8 cellular contexts compared by ENCODE assay signal in the genomic region with DNA sequence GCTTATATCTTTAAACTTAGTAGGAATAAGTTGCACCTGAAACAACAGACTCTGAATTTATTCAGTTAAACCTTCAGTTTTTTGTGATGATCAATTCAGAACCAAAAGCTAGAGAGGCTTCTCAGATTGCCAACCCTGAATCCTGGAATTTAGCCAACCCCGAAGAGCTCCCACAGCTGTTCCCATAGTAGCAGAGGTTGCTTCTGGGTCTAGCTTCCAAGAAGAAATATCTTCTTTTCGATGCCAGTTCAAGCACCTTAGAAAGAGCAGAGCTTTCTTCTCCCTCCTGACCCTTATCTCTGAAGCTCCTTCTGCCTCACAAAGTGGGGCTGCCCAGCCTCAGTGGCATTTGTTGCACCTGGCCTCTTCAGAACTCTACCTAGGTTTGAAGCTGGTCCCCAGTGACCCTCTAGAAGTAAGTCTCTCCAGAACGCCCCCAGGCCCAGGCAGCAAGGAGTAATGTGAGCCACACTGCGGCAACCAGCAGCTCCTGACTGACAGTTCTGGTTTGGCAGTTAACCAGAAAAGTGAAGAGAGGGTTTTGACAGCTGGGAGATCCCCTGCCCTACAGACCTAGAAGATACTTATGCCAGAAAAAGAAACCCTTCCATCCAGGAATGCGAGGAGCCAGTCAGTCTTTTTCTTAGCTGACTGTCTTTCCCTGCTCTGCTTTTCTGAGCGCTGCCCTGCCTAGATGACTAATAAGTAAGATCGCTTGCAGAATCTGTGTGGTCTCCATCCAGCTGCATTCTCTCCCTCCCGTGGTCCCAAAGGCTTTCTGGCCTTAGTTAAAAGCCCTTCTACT.
DNase-seq lines count a peak whose midpoint lies in the region; ATAC-seq and TF ChIP-seq lines count a peak whose summit lies in the region.

No MANE protein-coding gene starts in this region.

- H3K4me2 ChIP-seq in Loucy (ENCODE audit: low read depth, low read length, poor library complexity, severe bottlenecking), result no peak overlapping the region

- H2AFZ ChIP-seq in Loucy (ENCODE audit: low read length), result 0 out of 2 replicates have a peak overlapping the region, but pooled peaks have one; percentile 20

- no peak for TF ChIP-seq CTCF in Loucy (conservative IDR thresholded peaks at IDR 0.05; ENCODE audit: low read length)
- TF ChIP-seq CTCF in nephron progenitor cell (IDR thresholded peaks at IDR 0.05), result no peak

- H3K4me3 ChIP-seq in Loucy (ENCODE audit: low read length, poor library complexity, severe bottlenecking), result no peak overlapping the region

- no peak for ATAC-seq in GM21515 (IDR thresholded peaks at IDR 0.05; ENCODE audit: unreplicated experiment)

- H3K27ac Mint-ChIP-seq in nephron progenitor cell, result peak overlapping the region; percentile 4
- H3K27ac Mint-ChIP-seq in activated naive CD4-positive, alpha-beta T cell treated with anti-CD3 and anti-CD28 coated beads, Interleukin-2, amount 10 ng/mL, durations not matched to agents 7 days and 5 days, result no peak overlapping the region

- no peak overlapping the region for H3K9ac ChIP-seq in Loucy (ENCODE audit: low read depth, low read length, poor library complexity, severe bottlenecking)

- no peaks in the 10 kb centered on the region for H4K20me1 ChIP-seq in Loucy (ENCODE audit: insufficient read depth, low read length, poor library complexity, severe bottlenecking)

- no peaks in the 10 kb centered on the region for H3K79me2 ChIP-seq in Loucy (ENCODE audit: insufficient read depth, low read length)

- peaks cover 2% of the 10 kb centered on the region for H3K27me3 Mint-ChIP-seq in nephron progenitor cell (ENCODE audit: low read depth, poor library complexity)
- H3K27me3 Mint-ChIP-seq in activated naive CD4-positive, alpha-beta T cell treated with anti-CD3 and anti-CD28 coated beads, Interleukin-2, amount 10 ng/mL, durations not matched to agents 7 days and 5 days, result no peaks in the 10 kb centered on the region

- H3K4me1 ChIP-seq in Loucy (ENCODE audit: insufficient read depth, low read length, poor library complexity, severe bottlenecking), result peaks cover 4% of the 10 kb centered on the region

- H3K9me3 Mint-ChIP-seq in nephron progenitor cell, result peaks cover 4% of the 10 kb centered on the region
- no peaks in the 10 kb centered on the region for H3K9me3 Mint-ChIP-seq in activated naive CD4-positive, alpha-beta T cell treated with anti-CD3 and anti-CD28 coated beads, Interleukin-2, amount 10 ng/mL, durations not matched to agents 7 days and 5 days

- CTCF ChIA-PET in activated naive CD4-positive, alpha-beta T cell treated with anti-CD3 and anti-CD28 coated beads, Interleukin-2, amount 10 ng/mL, durations not matched to agents 7 days and 5 days (lab: Charles Lee), result interaction anchor here (0.5 to 4.4 kb wide), 5 partner anchors 15 to 512 kb away, joined by 3 to 36 read pairs (median 3); no protein-coding TSS in a partner anchor

- no peaks in the 10 kb centered on the region for H3K9me3 ChIP-seq in Loucy (ENCODE audit: insufficient read depth, low read depth, low read length)

- H3K36me3 ChIP-seq in Loucy (ENCODE audit: insufficient read depth, low read length), result no peaks in the 10 kb centered on the region

- peaks cover 16% of the 10 kb centered on the region for H3K4me1 Mint-ChIP-seq in nephron progenitor cell
- H3K4me1 Mint-ChIP-seq in activated naive CD4-positive, alpha-beta T cell treated with anti-CD3 and anti-CD28 coated beads, Interleukin-2, amount 10 ng/mL, durations not matched to agents 7 days and 5 days, result peaks cover 7% of the 10 kb centered on the region

- H3K9me2 ChIP-seq in Loucy (replicated peaks; ENCODE audit: low read depth, low read length), result no peaks in the 10 kb centered on the region

- peak; percentile 22 for DNase-seq in GM04503 (ENCODE audit: low read depth)
- DNase-seq in astrocyte of the hippocampus (ENCODE audit: low read depth, low spot score), result peak; percentile 83
- peak; percentile 13 for DNase-seq in nephron progenitor cell
- no peak for DNase-seq in stimulated activated CD8-positive, alpha-beta memory T cell treated with anti-CD3 and anti-CD28 coated beads, Interleukin-4, amount 100 ng/mL, for 48 hours
- DNase-seq in D341Med (ENCODE audit: low spot score), result no peak
- no peak for DNase-seq in activated naive CD4-positive, alpha-beta T cell treated with anti-CD3 and anti-CD28 coated beads, Interleukin-2, amount 10 ng/mL, durations not matched to agents 7 days and 5 days

- no peak overlapping the region for H3K4me3 Mint-ChIP-seq in nephron progenitor cell
- H3K4me3 Mint-ChIP-seq in activated naive CD4-positive, alpha-beta T cell treated with anti-CD3 and anti-CD28 coated beads, Interleukin-2, amount 10 ng/mL, durations not matched to agents 7 days and 5 days, result no peak overlapping the region

- H3K36me3 Mint-ChIP-seq in nephron progenitor cell (ENCODE audit: low read depth), result no peaks in the 10 kb centered on the region
- H3K36me3 Mint-ChIP-seq in activated naive CD4-positive, alpha-beta T cell treated with anti-CD3 and anti-CD28 coated beads, Interleukin-2, amount 10 ng/mL, durations not matched to agents 7 days and 5 days, result no peaks in the 10 kb centered on the region

- H3F3A ChIP-seq in Loucy (ENCODE audit: low read depth), result no peaks in the 10 kb centered on the region

- H3K27me3 ChIP-seq in Loucy (ENCODE audit: insufficient read depth, low read length, poor library complexity, severe bottlenecking), result no peaks in the 10 kb centered on the region

Comparison
In these comparisons a context has a peak if more than half of its experiments do, and no peak if none do; other contexts are left out.
1. DNase-seq: peak in GM04503 (single experiment), astrocyte of the hippocampus (single experiment) and nephron progenitor cell (single experiment); none in stimulated activated CD8-positive, alpha-beta memory T cell treated with anti-CD3 and anti-CD28 coated beads, Interleukin-4, amount 100 ng/mL, for 48 hours (single experiment), D341Med (single experiment) and activated naive CD4-positive, alpha-beta T cell treated with anti-CD3 and anti-CD28 coated beads, Interleukin-2, amount 10 ng/mL, durations not matched to agents 7 days and 5 days (single experiment).